16 cellular contexts compared by ENCODE assay signal in the genomic region with DNA sequence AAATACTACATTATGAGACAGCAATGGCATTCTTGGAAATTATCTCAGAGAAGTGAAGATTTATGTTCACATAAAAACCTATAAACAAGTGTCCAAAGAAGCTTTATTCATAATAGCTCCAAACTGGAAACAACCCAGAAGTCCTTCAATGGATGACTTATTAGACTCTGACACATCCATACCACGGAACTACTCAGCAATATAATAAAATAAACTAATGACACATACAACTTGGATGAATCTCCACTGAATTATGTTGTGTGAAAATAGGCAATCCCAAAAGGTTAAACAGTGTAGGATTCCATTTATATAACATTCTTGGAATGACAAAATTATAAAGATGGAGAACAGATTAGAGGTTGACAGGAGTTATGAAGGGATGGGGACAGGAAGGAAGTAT.
DNase-seq lines count a peak whose midpoint lies in the region; TF ChIP-seq lines count a peak whose summit lies in the region.
"Had no signal": no experiment of that assay in that cellular context is flagged by ENCODE, and none has a peak within 500 bp of the region (broad histone marks: within the 10 kb centered on the region; RNA-seq: fewer than 3 reads in every experiment).

No MANE protein-coding gene starts in this region.

- no peaks in the 10 kb centered on the region for H3K9me3 ChIP-seq in SJSA1 (replicated peaks)
- H3K9me3 ChIP-seq: suprapubic skin had no signal

- no peak overlapping the region for H3K4me3 ChIP-seq in SJSA1
- no peak overlapping the region for H3K4me3 ChIP-seq in fibroblast of the aortic adventitia (ENCODE audit: low read depth, low read length)
- H3K4me3 ChIP-seq: GM12878, hepatocyte, neural progenitor cell, smooth muscle cell, suprapubic skin had no signal

- DNase-seq in GM04504 (ENCODE audit: low read depth) (peak; percentile 95), SJSA1 (ENCODE audit: low read depth in 1 of 2, low spot score in 2 of 2) (peak in 1 of 2 experiments; percentile 78), fibroblast of the aortic adventitia (ENCODE audit: low read depth) (peak; percentile 88), retina (no peak), DMS53 (lab: John Stamatoyannopoulos, UW) (no peak)
- DNase-seq in stimulated activated CD4-positive, alpha-beta T cell treated with anti-CD3 and anti-CD28 coated beads, Interleukin-12 subunit alpha, Interleukin-12 subunit beta, amount 100 ng/mL, for 4 hours, result no peak
- no peak for DNase-seq in activated naive CD4-positive, alpha-beta T cell treated with anti-CD3 and anti-CD28 coated beads, Interleukin-2, amount 50 U/mL, for 16 hours
- DNase-seq: activated CD4-positive, alpha-beta T cell treated with anti-CD3 and anti-CD28 coated beads for 1 hour; activated T-cell treated with anti-CD3 and anti-CD28 coated beads, Interleukin-2, amount 50 U/mL, for 1 hour; DMS 273 treated with DMSO at 0.1 percent for 48 hours; T-cell had no signal

- peak overlapping the region; percentile 35 for H3K27ac ChIP-seq in SJSA1
- H3K27ac ChIP-seq: hepatocyte, neural progenitor cell, suprapubic skin had no signal

- TF ChIP-seq CTCF in fibroblast of the aortic adventitia (IDR thresholded peaks at IDR 0.05; ENCODE audit: insufficient read depth, low read length), result no peak

- H3K27me3 ChIP-seq in SJSA1 (replicated peaks), result no peaks in the 10 kb centered on the region
- H3K27me3 ChIP-seq: hepatocyte, neural progenitor cell, suprapubic skin had no signal

- no peaks in the 10 kb centered on the region for H3K36me3 ChIP-seq in SJSA1
- H3K36me3 ChIP-seq: neural progenitor cell, suprapubic skin had no signal

- peaks cover 11% of the 10 kb centered on the region for H3K4me1 ChIP-seq in SJSA1 (replicated peaks)
- H3K4me1 ChIP-seq: suprapubic skin had no signal

Comparison
In these comparisons a context has a peak if more than half of its experiments do, and no peak if none do; other contexts are left out.
1. DNase-seq: peak in GM04504 (single experiment) and fibroblast of the aortic adventitia (single experiment); none in retina (single experiment), DMS53 (single experiment), stimulated activated CD4-positive, alpha-beta T cell treated with anti-CD3 and anti-CD28 coated beads, Interleukin-12 subunit alpha, Interleukin-12 subunit beta, amount 100 ng/mL, for 4 hours (single experiment) and activated naive CD4-positive, alpha-beta T cell treated with anti-CD3 and anti-CD28 coated beads, Interleukin-2, amount 50 U/mL, for 16 hours (single experiment).